ENCODE assay signal across 22 cellular contexts in genomic region chr15:59355730-59356129, GRCh38.
"Had no signal": no experiment of that assay in that cellular context is flagged by ENCODE, and none has a peak within 500 bp of the region (broad histone marks: within the 10 kb centered on the region; RNA-seq: fewer than 3 reads in every experiment).

No MANE protein-coding gene starts in this region.

- H3K27me3 Mint-ChIP-seq: activated naive CD4-positive, alpha-beta T cell treated with anti-CD3 and anti-CD28 coated beads, Interleukin-2, amount 50 U/mL, for 24 hours; progenitor cell of endocrine pancreas had no signal

- H3K36me3 Mint-ChIP-seq: activated naive CD4-positive, alpha-beta T cell treated with anti-CD3 and anti-CD28 coated beads, Interleukin-2, amount 50 U/mL, for 24 hours had no signal

- H3K4me3 ChIP-seq: cardiac muscle cell, hepatocyte, lung, tibial artery had no signal

- H3K36me3 ChIP-seq: cardiac muscle cell had no signal

- H3K27ac Mint-ChIP-seq: activated CD4-positive, alpha-beta T cell treated with anti-CD3 and anti-CD28 coated beads, Interleukin-2, amount 10 ng/mL, durations not matched to agents 24 days and 14 days; activated naive CD4-positive, alpha-beta T cell treated with anti-CD3 and anti-CD28 coated beads, Interleukin-2, amount 50 U/mL, for 24 hours; mesothelial cell of epicardium; progenitor cell of endocrine pancreas had no signal

- H3K9me3 ChIP-seq: tibial artery had no signal

- H3K27ac ChIP-seq: cardiac muscle cell, epithelial cell of prostate, hepatocyte, tibial artery had no signal

- H3K27me3 ChIP-seq: cardiac muscle cell, hepatocyte, tibial artery had no signal

- ATAC-seq: stimulated activated naive CD8-positive, alpha-beta T cell treated with anti-CD3 and anti-CD28 coated beads, Interleukin-15, Interleukin-2, amounts not matched to agents 100 U/mL and 50 U/mL, for 24 hours had no signal

- H3K9me3 Mint-ChIP-seq: activated CD4-positive, alpha-beta T cell treated with anti-CD3 and anti-CD28 coated beads, Interleukin-2, amount 10 ng/mL, durations not matched to agents 24 days and 14 days; activated naive CD4-positive, alpha-beta T cell treated with anti-CD3 and anti-CD28 coated beads, Interleukin-2, amount 50 U/mL, for 24 hours; mesothelial cell of epicardium had no signal

- H3K4me3 Mint-ChIP-seq: activated CD4-positive, alpha-beta T cell treated with anti-CD3 and anti-CD28 coated beads, Interleukin-2, amount 10 ng/mL, durations not matched to agents 24 days and 14 days; activated naive CD4-positive, alpha-beta T cell treated with anti-CD3 and anti-CD28 coated beads, Interleukin-2, amount 50 U/mL, for 24 hours; mesothelial cell of epicardium; neural crest cell had no signal

- DNase-seq: activated CD4-positive, alpha-beta T cell treated with anti-CD3 and anti-CD28 coated beads, Interleukin-2, amount 10 ng/mL, durations not matched to agents 24 days and 14 days; activated CD8-positive, alpha-beta memory T cell treated with anti-CD3 and anti-CD28 coated beads for 24 hours; activated CD8-positive, alpha-beta memory T cell treated with anti-CD3 and anti-CD28 coated beads, Interleukin-2, amount 50 U/mL, for 48 hours; activated effector memory CD4-positive, alpha-beta T cell treated with Interleukin-2 at 50 U/mL for 16 hours; activated T-cell treated with anti-CD3 and anti-CD28 coated beads, Interleukin-2, amount 50 U/mL, for 48 hours; amniotic stem cell; dermis blood vessel endothelial cell; foreskin fibroblast; stimulated activated CD4-positive, alpha-beta T cell treated with anti-CD3 and anti-CD28 coated beads, Interleukin-1b, Interleukin-23, amount 100 ng/mL, for 48 hours; stimulated activated CD8-positive, alpha-beta memory T cell treated with anti-CD3 and anti-CD28 coated beads, Interleukin-4, amount 100 ng/mL, for 48 hours; stimulated activated naive CD8-positive, alpha-beta T cell treated with anti-CD3 and anti-CD28 coated beads, Interleukin-15, Interleukin-2, amounts not matched to agents 100 U/mL and 50 U/mL, for 24 hours; substantia nigra; SW 1271; tibial artery had no signal
